In genomic region chr5:140351609-140352334, GRCh38 we compare ENCODE assay signal across 8 cellular contexts. TPM values are rescaled to one million over a fixed set of nuclear protein-coding genes. Genes with fewer than 3 reads are reported as not detected.
DNase-seq lines count a peak whose midpoint lies in the region; ATAC-seq and TF ChIP-seq lines count a peak whose summit lies in the region.

No MANE protein-coding gene starts in this region.

- H3K4me1 Mint-ChIP-seq in HFFc6 (ENCODE audit: low read depth) (peaks cover 33% of the 10 kb centered on the region), endodermal cell (peaks cover 4% of the 10 kb centered on the region)

- no peak overlapping the region for H3K9ac ChIP-seq in endodermal cell (ENCODE audit: extremely low read depth, low read length, poor library complexity, severe bottlenecking)

- no peaks in the 10 kb centered on the region for H3K9me3 ChIP-seq in endodermal cell (ENCODE audit: control insufficient read depth, low read length)

- no peak overlapping the region for H3K4me3 Mint-ChIP-seq in HFFc6
- H3K4me3 Mint-ChIP-seq in endodermal cell: no peak overlapping the region

- no peaks in the 10 kb centered on the region for H3K36me3 Mint-ChIP-seq in HFFc6 (ENCODE audit: low read depth)
- no peaks in the 10 kb centered on the region for H3K36me3 Mint-ChIP-seq in endodermal cell (ENCODE audit: low read depth)

- peak; percentile 34 for DNase-seq in activated CD8-positive, alpha-beta memory T cell treated with anti-CD3 and anti-CD28 coated beads, Interleukin-2, amount 50 U/mL, for 1 hour (ENCODE audit: extremely low read depth)
- DNase-seq in activated CD8-positive, alpha-beta memory T cell treated with anti-CD3 and anti-CD28 coated beads for 24 hours: no peak
- DNase-seq in HFFc6 (peak; percentile 69), NCI-H2029 treated with DMSO at 0.1 percent for 48 hours (lab: John Stamatoyannopoulos, UW) (peak; percentile 74), endodermal cell (peak; percentile 85), myocyte (ENCODE audit: low read depth) (peak; percentile 85)

- H3K27ac Mint-ChIP-seq in HFFc6: no peak overlapping the region
- H3K27ac Mint-ChIP-seq in endodermal cell: no peak overlapping the region

- H3K9me3 Mint-ChIP-seq in HFFc6: no peaks in the 10 kb centered on the region
- H3K9me3 Mint-ChIP-seq in endodermal cell: no peaks in the 10 kb centered on the region

- peak; percentile 97 for TF ChIP-seq CTCF in HFFc6 (IDR thresholded peaks at IDR 0.05)
- TF ChIP-seq CTCF in WI38 (IDR thresholded peaks at IDR 0.05; ENCODE audit: low read depth, low read length): peak; percentile 68
- TF ChIP-seq CTCF in endodermal cell (conservative IDR thresholded peaks at IDR 0.05): peak; percentile 96

- no peak for ATAC-seq in HG02973 (IDR thresholded peaks at IDR 0.05; ENCODE audit: unreplicated experiment)

- H3K27me3 Mint-ChIP-seq in HFFc6 (ENCODE audit: insufficient read depth) (peaks cover 1% of the 10 kb centered on the region), endodermal cell (ENCODE audit: insufficient read depth) (peaks cover 6% of the 10 kb centered on the region)

- no peak overlapping the region for H3K27ac ChIP-seq in endodermal cell (ENCODE audit: low read depth, low read length)

- peaks cover 8% of the 10 kb centered on the region for H3K27me3 ChIP-seq in endodermal cell (ENCODE audit: control insufficient read depth, insufficient read depth, low read length, poor library complexity, severe bottlenecking)

- WGBS in endodermal cell (ENCODE audit: insufficient coverage in 1 of 2, insufficient read length in 1 of 2), 2 experiments: 23 to 24% methylated on average over 4 of the region's 5 CpGs

- no peaks in the 10 kb centered on the region for H3K36me3 ChIP-seq in endodermal cell (ENCODE audit: control insufficient read depth, insufficient read depth, low read length)

- no peaks in the 10 kb centered on the region for H3K4me1 ChIP-seq in endodermal cell (ENCODE audit: control insufficient read depth, insufficient read depth, low read length)

- no peak overlapping the region for H3K4me3 ChIP-seq in WI38 (ENCODE audit: low read depth, low read length)
- no peak overlapping the region for H3K4me3 ChIP-seq in endodermal cell (ENCODE audit: low read length)

RNA-seq across cellular contexts. Expression of gene HBEGF, which starts 5.4 kb away (rescaled TPM):
- total RNA-seq in HFFc6 (2021; fragmentation: NEBNext Ultra II Directional; extraction: Animal tissue kit (Norgen Biotek cat#: 25700)): 10 to 100 TPM in 1 of 6 experiments, 1 to 10 TPM in 5; 5.6 to 10.2 (median 6.9) TPM
- total RNA-seq in endodermal cell (1 to 10 TPM; 1.4 to 2.1 TPM), myocyte (10.1 and 10.2 TPM in 2 replicates)
- 1.8 TPM for polyA plus RNA-seq in endodermal cell (2013, experiment 1 of 2)
- polyA plus RNA-seq in endodermal cell (2013, experiment 2 of 2): 2.1 TPM
- polyA plus RNA-seq in myocyte (2012): 41.6 TPM

RNA-seq across cellular contexts. Expression of gene SLC4A9, which starts 8.2 kb away (rescaled TPM):
- not detected for total RNA-seq in HFFc6 (2021; fragmentation: NEBNext Ultra II Directional; extraction: Animal tissue kit (Norgen Biotek cat#: 25700))
- total RNA-seq in endodermal cell (1 to 10 TPM in 1 of 2 donors, under 1 TPM in 1; 0.79 to 1.4 TPM), myocyte (not detected in 2 replicates)
- not detected for polyA plus RNA-seq in endodermal cell (2013, experiment 1 of 2)
- not detected for polyA plus RNA-seq in endodermal cell (2013, experiment 2 of 2)
- 0.04 TPM for polyA plus RNA-seq in myocyte (2012)

RNA-seq across cellular contexts. Expression of gene PFDN1, which starts 48.9 kb away (rescaled TPM):
- 10 to 100 TPM; 75.0 to 95.8 (median 89.0) TPM for total RNA-seq in HFFc6 (2021; fragmentation: NEBNext Ultra II Directional; extraction: Animal tissue kit (Norgen Biotek cat#: 25700))
- 10 to 100 TPM; 62.9 to 64.4 TPM for total RNA-seq in endodermal cell
- 85.4 TPM for polyA plus RNA-seq in endodermal cell (2013, experiment 1 of 2)
- polyA plus RNA-seq in endodermal cell (2013, experiment 2 of 2): 81.5 TPM
- total RNA-seq in myocyte: 42.0 and 63.9 TPM in 2 replicates
- polyA plus RNA-seq in myocyte (2012): 75.9 TPM

RNA-seq across cellular contexts. Expression of gene ANKHD1, which starts 49.9 kb away (rescaled TPM):
- total RNA-seq in HFFc6 (2021; fragmentation: NEBNext Ultra II Directional; extraction: Animal tissue kit (Norgen Biotek cat#: 25700)): 10 to 100 TPM; 35.4 to 49.7 (median 41.5) TPM
- total RNA-seq in endodermal cell: 10 to 100 TPM; 85.6 to 95.9 TPM
- polyA plus RNA-seq in endodermal cell (2013, experiment 1 of 2): 95.8 TPM
- polyA plus RNA-seq in endodermal cell (2013, experiment 2 of 2): 90.5 TPM
- 33.7 and 39.7 TPM in 2 replicates for total RNA-seq in myocyte
- polyA plus RNA-seq in myocyte (2012): 34.4 TPM
